Comparison of ENCODE assay signal across 25 cellular contexts in genomic region chr10:72890086-72890485, GRCh38. TPM values are rescaled to one million over a fixed set of nuclear protein-coding genes. Genes with fewer than 3 reads are reported as not detected.
"Had no signal": no experiment of that assay in that cellular context is flagged by ENCODE, and none has a peak within 500 bp of the region (broad histone marks: within the 10 kb centered on the region; RNA-seq: fewer than 3 reads in every experiment).

No MANE protein-coding gene starts in this region.

- ATAC-seq: activated CD8-positive, alpha-beta T cell treated with anti-CD3 and anti-CD28 coated beads, Interleukin-2, amount 10 ng/mL, durations not matched to agents 7 days and 5 days; WTC11 had no signal

- H3K9me3 Mint-ChIP-seq: activated naive CD4-positive, alpha-beta T cell treated with anti-CD3 and anti-CD28 coated beads, Interleukin-2, amount 50 U/mL, for 24 hours; T-helper 1 cell treated with Interleukin-12 subunit alpha and Interleukin-12 subunit beta and Interleukin-4 antibody, amounts not matched to agents 30 μg/mL and 1 μg/mL, for 36 hours had no signal

- H3K4me3 ChIP-seq: MG63, Peyer's patch had no signal

- H3K27me3 ChIP-seq: MG63, Peyer's patch had no signal

- H3K4me3 Mint-ChIP-seq: activated CD8-positive, alpha-beta T cell treated with anti-CD3 and anti-CD28 coated beads, Interleukin-2, amount 10 ng/mL, durations not matched to agents 7 days and 5 days; activated naive CD4-positive, alpha-beta T cell treated with anti-CD3 and anti-CD28 coated beads, Interleukin-2, amount 50 U/mL, for 24 hours; T-helper 1 cell treated with Interleukin-12 subunit alpha and Interleukin-12 subunit beta and Interleukin-4 antibody, amounts not matched to agents 30 μg/mL and 1 μg/mL, for 36 hours; WTC11 had no signal

- H3K9me3 ChIP-seq: MG63, Peyer's patch had no signal

- H3K27ac ChIP-seq: KMS-11, Peyer's patch had no signal

- H3K27ac Mint-ChIP-seq: activated CD8-positive, alpha-beta T cell treated with anti-CD3 and anti-CD28 coated beads, Interleukin-2, amount 10 ng/mL, durations not matched to agents 7 days and 5 days; activated naive CD4-positive, alpha-beta T cell treated with anti-CD3 and anti-CD28 coated beads, Interleukin-2, amount 50 U/mL, for 24 hours; T-helper 1 cell treated with Interleukin-12 subunit alpha and Interleukin-12 subunit beta and Interleukin-4 antibody, amounts not matched to agents 30 μg/mL and 1 μg/mL, for 36 hours; WTC11 had no signal

- DNase-seq: activated CD4-positive, alpha-beta T cell treated with anti-CD3 and anti-CD28 coated beads for 48 hours; activated CD4-positive, alpha-beta T cell treated with anti-CD3 and anti-CD28 coated beads, Interleukin-2, amount 50 U/mL, for 4 hours; activated CD4-positive, CD25-positive, alpha-beta regulatory T cell treated with anti-CD3 and anti-CD28 coated beads, Interleukin-2, amount 50 U/mL, for 72 hours; activated CD8-positive, alpha-beta memory T cell treated with anti-CD3 and anti-CD28 coated beads, Interleukin-2, amount 50 U/mL, for 48 hours; activated CD8-positive, alpha-beta T cell treated with anti-CD3 and anti-CD28 coated beads, Interleukin-2, amount 10 ng/mL, durations not matched to agents 7 days and 5 days; activated effector memory CD4-positive, alpha-beta T cell treated with Interleukin-2 at 50 U/mL for 16 hours; activated naive CD4-positive, alpha-beta T cell; activated T-cell treated with anti-CD3 and anti-CD28 coated beads, Interleukin-2, amount 50 U/mL, for 1 hour; aorta; central memory CD4-positive, alpha-beta T cell; MG63; MV-4-11; NCI-H1092 treated with DMSO at 0.1 percent for 48 hours; NCI-H1417 treated with DMSO at 0.1 percent for 48 hours; NCI-H2107; NCI-H524 treated with DMSO at 0.1 percent for 48 hours; OCI-M1; Peyer's patch; SHP77 treated with DMSO at 0.1 percent for 48 hours had no signal

- H3K4me1 ChIP-seq: Peyer's patch had no signal

RNA-seq across cellular contexts. Expression of gene OIT3, which starts 3.5 kb away (rescaled TPM):
- total RNA-seq: activated CD8-positive, alpha-beta T cell treated with anti-CD3 and anti-CD28 coated beads, Interleukin-2, amount 10 ng/mL, durations not matched to agents 7 days and 5 days; bronchial epithelial cell; SK-MEL-5; WTC11 had no signal
- polyA plus RNA-seq: aorta had no signal
